Comparison of ENCODE assay signal across 1 cellular context in the genomic region with DNA sequence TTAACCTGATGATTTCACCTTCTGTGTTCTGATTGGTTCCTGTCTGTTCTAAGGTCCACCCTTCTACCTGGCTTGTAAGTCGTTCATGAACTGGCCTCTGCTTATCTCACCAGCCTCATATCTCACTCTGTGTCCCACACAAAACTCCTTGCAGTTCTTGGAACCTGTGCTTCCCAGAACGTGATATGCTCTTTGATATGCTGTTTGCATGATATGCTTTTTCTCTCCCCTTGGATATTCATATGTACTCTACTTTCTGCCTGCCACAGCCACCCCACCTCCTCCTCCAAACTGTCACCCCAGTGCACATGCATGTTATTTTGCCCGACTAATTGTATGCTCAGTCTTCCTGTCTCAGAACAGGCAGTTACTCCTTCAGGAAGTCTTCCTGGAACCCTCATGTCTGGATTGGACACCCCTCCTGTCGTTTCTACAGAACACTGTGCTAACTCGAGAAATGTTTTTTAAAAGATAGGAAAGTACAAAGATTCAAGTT.
TF ChIP-seq lines count a peak whose summit lies in the region.

No MANE protein-coding gene starts in this region.

TF ChIP-seq in K562, 482 proteins besides CTCF, POLR2A, EP300 and RAD21 (continued from another document and continues in another):
- TF ChIP-seq CBX3 (IDR thresholded peaks at IDR 0.05; ENCODE audit: borderline replicate concordance in 1 of 2, low read length in 2 of 2) (0 out of 3 replicates have a peak, but pooled peaks of 1 of the 2 experiments have one; percentile 28), RBM15 (IDR thresholded peaks at IDR 0.05; ENCODE audit: insufficient read depth, low read length) (no peak), TBL1XR1 (IDR thresholded peaks at IDR 0.05; ENCODE audit: low read length in 2 of 2) (peak; percentile 63 to 78; a peak in 3 of 4 replicates), TAF15 (IDR thresholded peaks at IDR 0.05; ENCODE audit: low read depth, low read length) (no peak), MYC (IDR thresholded peaks at IDR 0.05; ENCODE audit: low read depth, low read length) (0 out of 2 replicates have a peak, but pooled peaks have one; percentile 29), MYC (CRISPR knock-in tag; IDR thresholded peaks at IDR 0.05; ENCODE audit: borderline replicate concordance, low read depth) (no peak), DPF2 (IDR thresholded peaks at IDR 0.05) (peak; percentile 89), CEBPB (tag; IDR thresholded peaks at IDR 0.05) (no peak), CBFA2T3 (IDR thresholded peaks at IDR 0.05) (peak; percentile 90), ZNF717 (CRISPR knock-in tag; IDR thresholded peaks at IDR 0.05) (no peak), KLF16 (IDR thresholded peaks at IDR 0.05) (no peak), BHLHE40 (IDR thresholded peaks at IDR 0.05; ENCODE audit: low read length) (peak; percentile 85), SMAD2 (IDR thresholded peaks at IDR 0.05; ENCODE audit: low read depth, low read length) (no peak), CHD4 (IDR thresholded peaks at IDR 0.05; ENCODE audit: insufficient read depth, insufficient replicate concordance, low read depth, low read length, poor library complexity, severe bottlenecking) (no peak), RBBP5 (IDR thresholded peaks at IDR 0.05; ENCODE audit: borderline replicate concordance, insufficient read depth, low read length, poor library complexity, severe bottlenecking) (peak; percentile 28), ZNF124 (CRISPR knock-in tag; IDR thresholded peaks at IDR 0.05) (no peak), TCF3 (CRISPR knock-in tag; IDR thresholded peaks at IDR 0.05) (peak; percentile 82), JUN (IDR thresholded peaks at IDR 0.05; ENCODE audit: borderline replicate concordance, low read depth, low read length) (no peak), JUN (CRISPR knock-in tag; IDR thresholded peaks at IDR 0.05; ENCODE audit: borderline replicate concordance) (no peak), RBM22 (IDR thresholded peaks at IDR 0.05; ENCODE audit: low read depth, low read length, poor library complexity, severe bottlenecking) (no peak), FOS (IDR thresholded peaks at IDR 0.05; ENCODE audit: extremely low read depth, insufficient read length) (no peak), MCM5 (IDR thresholded peaks at IDR 0.05; ENCODE audit: low read depth) (no peak), GATA2 (CRISPR knock-in tag; IDR thresholded peaks at IDR 0.05) (peak; percentile 58; the same call in 1 of the 2 replicates), ZSCAN32 (CRISPR knock-in tag; IDR thresholded peaks at IDR 0.05) (no peak), CBX1 (IDR thresholded peaks at IDR 0.05; ENCODE audit: low read depth) (no peak), HDAC3 (IDR thresholded peaks at IDR 0.05; ENCODE audit: borderline replicate concordance, partially characterized antibody) (peak; percentile 41), TEAD2 (tag; IDR thresholded peaks at IDR 0.05) (no peak), SMARCA4 (IDR thresholded peaks at IDR 0.05) (peak; percentile 91), SPI1 (IDR thresholded peaks at IDR 0.05; ENCODE audit: borderline replicate concordance, low read depth, low read length) (no peak), POLR2AphosphoS2 (IDR thresholded peaks at IDR 0.05; ENCODE audit: low read length) (no peak)
- TF ChIP-seq, protein P1, sequence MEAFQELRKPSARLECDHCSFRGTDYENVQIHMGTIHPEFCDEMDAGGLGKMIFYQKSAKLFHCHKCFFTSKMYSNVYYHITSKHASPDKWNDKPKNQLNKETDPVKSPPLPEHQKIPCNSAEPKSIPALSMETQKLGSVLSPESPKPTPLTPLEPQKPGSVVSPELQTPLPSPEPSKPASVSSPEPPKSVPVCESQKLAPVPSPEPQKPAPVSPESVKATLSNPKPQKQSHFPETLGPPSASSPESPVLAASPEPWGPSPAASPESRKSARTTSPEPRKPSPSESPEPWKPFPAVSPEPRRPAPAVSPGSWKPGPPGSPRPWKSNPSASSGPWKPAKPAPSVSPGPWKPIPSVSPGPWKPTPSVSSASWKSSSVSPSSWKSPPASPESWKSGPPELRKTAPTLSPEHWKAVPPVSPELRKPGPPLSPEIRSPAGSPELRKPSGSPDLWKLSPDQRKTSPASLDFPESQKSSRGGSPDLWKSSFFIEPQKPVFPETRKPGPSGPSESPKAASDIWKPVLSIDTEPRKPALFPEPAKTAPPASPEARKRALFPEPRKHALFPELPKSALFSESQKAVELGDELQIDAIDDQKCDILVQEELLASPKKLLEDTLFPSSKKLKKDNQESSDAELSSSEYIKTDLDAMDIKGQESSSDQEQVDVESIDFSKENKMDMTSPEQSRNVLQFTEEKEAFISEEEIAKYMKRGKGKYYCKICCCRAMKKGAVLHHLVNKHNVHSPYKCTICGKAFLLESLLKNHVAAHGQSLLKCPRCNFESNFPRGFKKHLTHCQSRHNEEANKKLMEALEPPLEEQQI (IDR thresholded peaks at IDR 0.05), result no peak
- TF ChIP-seq, protein P2, sequence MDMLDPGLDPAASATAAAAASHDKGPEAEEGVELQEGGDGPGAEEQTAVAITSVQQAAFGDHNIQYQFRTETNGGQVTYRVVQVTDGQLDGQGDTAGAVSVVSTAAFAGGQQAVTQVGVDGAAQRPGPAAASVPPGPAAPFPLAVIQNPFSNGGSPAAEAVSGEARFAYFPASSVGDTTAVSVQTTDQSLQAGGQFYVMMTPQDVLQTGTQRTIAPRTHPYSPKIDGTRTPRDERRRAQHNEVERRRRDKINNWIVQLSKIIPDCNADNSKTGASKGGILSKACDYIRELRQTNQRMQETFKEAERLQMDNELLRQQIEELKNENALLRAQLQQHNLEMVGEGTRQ (CRISPR knock-in tag; IDR thresholded peaks at IDR 0.05), result no peak
- TF ChIP-seq, protein P3, sequence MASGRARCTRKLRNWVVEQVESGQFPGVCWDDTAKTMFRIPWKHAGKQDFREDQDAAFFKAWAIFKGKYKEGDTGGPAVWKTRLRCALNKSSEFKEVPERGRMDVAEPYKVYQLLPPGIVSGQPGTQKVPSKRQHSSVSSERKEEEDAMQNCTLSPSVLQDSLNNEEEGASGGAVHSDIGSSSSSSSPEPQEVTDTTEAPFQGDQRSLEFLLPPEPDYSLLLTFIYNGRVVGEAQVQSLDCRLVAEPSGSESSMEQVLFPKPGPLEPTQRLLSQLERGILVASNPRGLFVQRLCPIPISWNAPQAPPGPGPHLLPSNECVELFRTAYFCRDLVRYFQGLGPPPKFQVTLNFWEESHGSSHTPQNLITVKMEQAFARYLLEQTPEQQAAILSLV (tag; IDR thresholded peaks at IDR 0.05), result no peak
- TF ChIP-seq, protein P4, sequence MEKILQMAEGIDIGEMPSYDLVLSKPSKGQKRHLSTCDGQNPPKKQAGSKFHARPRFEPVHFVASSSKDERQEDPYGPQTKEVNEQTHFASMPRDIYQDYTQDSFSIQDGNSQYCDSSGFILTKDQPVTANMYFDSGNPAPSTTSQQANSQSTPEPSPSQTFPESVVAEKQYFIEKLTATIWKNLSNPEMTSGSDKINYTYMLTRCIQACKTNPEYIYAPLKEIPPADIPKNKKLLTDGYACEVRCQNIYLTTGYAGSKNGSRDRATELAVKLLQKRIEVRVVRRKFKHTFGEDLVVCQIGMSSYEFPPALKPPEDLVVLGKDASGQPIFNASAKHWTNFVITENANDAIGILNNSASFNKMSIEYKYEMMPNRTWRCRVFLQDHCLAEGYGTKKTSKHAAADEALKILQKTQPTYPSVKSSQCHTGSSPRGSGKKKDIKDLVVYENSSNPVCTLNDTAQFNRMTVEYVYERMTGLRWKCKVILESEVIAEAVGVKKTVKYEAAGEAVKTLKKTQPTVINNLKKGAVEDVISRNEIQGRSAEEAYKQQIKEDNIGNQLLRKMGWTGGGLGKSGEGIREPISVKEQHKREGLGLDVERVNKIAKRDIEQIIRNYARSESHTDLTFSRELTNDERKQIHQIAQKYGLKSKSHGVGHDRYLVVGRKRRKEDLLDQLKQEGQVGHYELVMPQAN (IDR thresholded peaks at IDR 0.05; ENCODE audit: borderline replicate concordance), result no peak
- TF ChIP-seq, protein P5, sequence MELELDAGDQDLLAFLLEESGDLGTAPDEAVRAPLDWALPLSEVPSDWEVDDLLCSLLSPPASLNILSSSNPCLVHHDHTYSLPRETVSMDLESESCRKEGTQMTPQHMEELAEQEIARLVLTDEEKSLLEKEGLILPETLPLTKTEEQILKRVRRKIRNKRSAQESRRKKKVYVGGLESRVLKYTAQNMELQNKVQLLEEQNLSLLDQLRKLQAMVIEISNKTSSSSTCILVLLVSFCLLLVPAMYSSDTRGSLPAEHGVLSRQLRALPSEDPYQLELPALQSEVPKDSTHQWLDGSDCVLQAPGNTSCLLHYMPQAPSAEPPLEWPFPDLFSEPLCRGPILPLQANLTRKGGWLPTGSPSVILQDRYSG (tag; conservative IDR thresholded peaks at IDR 0.05; ENCODE audit: low read depth), result no peak
- TF ChIP-seq, protein P6, sequence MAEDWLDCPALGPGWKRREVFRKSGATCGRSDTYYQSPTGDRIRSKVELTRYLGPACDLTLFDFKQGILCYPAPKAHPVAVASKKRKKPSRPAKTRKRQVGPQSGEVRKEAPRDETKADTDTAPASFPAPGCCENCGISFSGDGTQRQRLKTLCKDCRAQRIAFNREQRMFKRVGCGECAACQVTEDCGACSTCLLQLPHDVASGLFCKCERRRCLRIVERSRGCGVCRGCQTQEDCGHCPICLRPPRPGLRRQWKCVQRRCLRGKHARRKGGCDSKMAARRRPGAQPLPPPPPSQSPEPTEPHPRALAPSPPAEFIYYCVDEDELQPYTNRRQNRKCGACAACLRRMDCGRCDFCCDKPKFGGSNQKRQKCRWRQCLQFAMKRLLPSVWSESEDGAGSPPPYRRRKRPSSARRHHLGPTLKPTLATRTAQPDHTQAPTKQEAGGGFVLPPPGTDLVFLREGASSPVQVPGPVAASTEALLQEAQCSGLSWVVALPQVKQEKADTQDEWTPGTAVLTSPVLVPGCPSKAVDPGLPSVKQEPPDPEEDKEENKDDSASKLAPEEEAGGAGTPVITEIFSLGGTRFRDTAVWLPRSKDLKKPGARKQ (CRISPR knock-in tag; IDR thresholded peaks at IDR 0.05), result no peak
- TF ChIP-seq, protein P7, sequence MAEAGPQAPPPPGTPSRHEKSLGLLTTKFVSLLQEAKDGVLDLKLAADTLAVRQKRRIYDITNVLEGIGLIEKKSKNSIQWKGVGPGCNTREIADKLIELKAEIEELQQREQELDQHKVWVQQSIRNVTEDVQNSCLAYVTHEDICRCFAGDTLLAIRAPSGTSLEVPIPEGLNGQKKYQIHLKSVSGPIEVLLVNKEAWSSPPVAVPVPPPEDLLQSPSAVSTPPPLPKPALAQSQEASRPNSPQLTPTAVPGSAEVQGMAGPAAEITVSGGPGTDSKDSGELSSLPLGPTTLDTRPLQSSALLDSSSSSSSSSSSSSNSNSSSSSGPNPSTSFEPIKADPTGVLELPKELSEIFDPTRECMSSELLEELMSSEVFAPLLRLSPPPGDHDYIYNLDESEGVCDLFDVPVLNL (CRISPR knock-in tag; IDR thresholded peaks at IDR 0.05; ENCODE audit: low read depth), result no peak
- TF ChIP-seq, protein P8, sequence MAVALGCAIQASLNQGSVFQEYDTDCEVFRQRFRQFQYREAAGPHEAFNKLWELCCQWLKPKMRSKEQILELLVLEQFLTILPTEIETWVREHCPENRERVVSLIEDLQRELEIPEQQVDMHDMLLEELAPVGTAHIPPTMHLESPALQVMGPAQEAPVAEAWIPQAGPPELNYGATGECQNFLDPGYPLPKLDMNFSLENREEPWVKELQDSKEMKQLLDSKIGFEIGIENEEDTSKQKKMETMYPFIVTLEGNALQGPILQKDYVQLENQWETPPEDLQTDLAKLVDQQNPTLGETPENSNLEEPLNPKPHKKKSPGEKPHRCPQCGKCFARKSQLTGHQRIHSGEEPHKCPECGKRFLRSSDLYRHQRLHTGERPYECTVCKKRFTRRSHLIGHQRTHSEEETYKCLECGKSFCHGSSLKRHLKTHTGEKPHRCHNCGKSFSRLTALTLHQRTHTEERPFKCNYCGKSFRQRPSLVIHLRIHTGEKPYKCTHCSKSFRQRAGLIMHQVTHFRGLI (CRISPR knock-in tag; IDR thresholded peaks at IDR 0.05), result no peak
- TF ChIP-seq, protein P9, sequence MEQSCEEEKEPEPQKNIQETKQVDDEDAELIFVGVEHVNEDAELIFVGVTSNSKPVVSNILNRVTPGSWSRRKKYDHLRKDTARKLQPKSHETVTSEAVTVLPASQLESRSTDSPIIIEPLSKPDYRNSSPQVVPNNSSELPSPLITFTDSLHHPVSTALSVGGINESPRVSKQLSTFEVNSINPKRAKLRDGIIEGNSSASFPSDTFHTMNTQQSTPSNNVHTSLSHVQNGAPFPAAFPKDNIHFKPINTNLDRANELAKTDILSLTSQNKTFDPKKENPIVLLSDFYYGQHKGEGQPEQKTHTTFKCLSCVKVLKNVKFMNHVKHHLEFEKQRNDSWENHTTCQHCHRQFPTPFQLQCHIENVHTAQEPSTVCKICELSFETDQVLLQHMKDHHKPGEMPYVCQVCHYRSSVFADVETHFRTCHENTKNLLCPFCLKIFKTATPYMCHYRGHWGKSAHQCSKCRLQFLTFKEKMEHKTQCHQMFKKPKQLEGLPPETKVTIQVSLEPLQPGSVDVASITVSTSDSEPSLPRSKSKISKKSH (CRISPR knock-in tag; IDR thresholded peaks at IDR 0.05), result no peak
- TF ChIP-seq, protein P10, sequence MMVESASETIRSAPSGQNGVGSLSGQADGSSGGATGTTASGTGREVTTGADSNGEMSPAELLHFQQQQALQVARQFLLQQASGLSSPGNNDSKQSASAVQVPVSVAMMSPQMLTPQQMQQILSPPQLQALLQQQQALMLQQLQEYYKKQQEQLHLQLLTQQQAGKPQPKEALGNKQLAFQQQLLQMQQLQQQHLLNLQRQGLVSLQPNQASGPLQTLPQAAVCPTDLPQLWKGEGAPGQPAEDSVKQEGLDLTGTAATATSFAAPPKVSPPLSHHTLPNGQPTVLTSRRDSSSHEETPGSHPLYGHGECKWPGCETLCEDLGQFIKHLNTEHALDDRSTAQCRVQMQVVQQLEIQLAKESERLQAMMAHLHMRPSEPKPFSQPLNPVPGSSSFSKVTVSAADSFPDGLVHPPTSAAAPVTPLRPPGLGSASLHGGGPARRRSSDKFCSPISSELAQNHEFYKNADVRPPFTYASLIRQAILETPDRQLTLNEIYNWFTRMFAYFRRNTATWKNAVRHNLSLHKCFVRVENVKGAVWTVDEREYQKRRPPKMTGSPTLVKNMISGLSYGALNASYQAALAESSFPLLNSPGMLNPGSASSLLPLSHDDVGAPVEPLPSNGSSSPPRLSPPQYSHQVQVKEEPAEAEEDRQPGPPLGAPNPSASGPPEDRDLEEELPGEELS (CRISPR knock-in tag; IDR thresholded peaks at IDR 0.05; ENCODE audit: borderline replicate concordance), result no peak
- TF ChIP-seq, protein P11, sequence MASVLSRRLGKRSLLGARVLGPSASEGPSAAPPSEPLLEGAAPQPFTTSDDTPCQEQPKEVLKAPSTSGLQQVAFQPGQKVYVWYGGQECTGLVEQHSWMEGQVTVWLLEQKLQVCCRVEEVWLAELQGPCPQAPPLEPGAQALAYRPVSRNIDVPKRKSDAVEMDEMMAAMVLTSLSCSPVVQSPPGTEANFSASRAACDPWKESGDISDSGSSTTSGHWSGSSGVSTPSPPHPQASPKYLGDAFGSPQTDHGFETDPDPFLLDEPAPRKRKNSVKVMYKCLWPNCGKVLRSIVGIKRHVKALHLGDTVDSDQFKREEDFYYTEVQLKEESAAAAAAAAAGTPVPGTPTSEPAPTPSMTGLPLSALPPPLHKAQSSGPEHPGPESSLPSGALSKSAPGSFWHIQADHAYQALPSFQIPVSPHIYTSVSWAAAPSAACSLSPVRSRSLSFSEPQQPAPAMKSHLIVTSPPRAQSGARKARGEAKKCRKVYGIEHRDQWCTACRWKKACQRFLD (CRISPR knock-in tag; IDR thresholded peaks at IDR 0.05), result no peak
